7 cellular contexts compared by ENCODE assay signal in the genomic region with DNA sequence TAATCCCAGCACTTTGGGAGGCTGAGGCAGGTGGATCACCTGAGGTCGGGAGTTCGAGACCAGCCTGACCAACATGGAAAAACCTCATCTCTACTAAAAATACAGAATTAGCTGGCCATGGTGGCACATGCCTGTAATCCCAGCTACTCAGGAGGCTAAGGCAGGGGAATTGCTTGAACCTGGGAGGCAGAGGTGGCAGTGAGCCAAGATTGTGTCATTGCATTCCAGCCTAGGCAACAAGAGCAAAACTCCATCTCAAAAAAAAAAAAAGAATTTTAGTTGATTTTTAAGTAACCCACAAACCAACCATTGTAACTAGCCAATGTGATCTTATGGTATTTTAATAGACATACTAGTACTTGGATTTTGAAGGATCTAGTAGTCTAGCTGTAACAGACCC. TPM values are rescaled to one million over a fixed set of nuclear protein-coding genes. Genes with fewer than 3 reads are reported as not detected.
DNase-seq lines count a peak whose midpoint lies in the region; ATAC-seq and TF ChIP-seq lines count a peak whose summit lies in the region.
"Not testable (repeated sequence)": the region's sequence is repeated elsewhere in the genome, so short reads cannot be mapped to it uniquely, and the experiment has no call there.

No MANE protein-coding gene starts in this region.

- H3K27ac Mint-ChIP-seq in stimulated activated effector memory CD8-positive, alpha-beta T cell treated with anti-CD3 and anti-CD28 coated beads, Interleukin-12 subunit alpha, Interleukin-12 subunit beta, amount 100 ng/mL, for 72 hours = peak overlapping the region; percentile 23

- H3K9me3 ChIP-seq in SK-N-SH; adipocyte (ENCODE audit: control insufficient read depth, low read length); lung (ENCODE audit: control insufficient read depth in 2 of 2, insufficient read depth in 1 of 2, low read length in 1 of 2): not testable (repeated sequence)

- not testable (repeated sequence) for H3K9ac ChIP-seq in SK-N-SH; adipocyte (ENCODE audit: low read length)

- not testable (repeated sequence) for TF ChIP-seq CTCF in SK-N-SH (IDR thresholded peaks at IDR 0.05); cardiac fibroblast (IDR thresholded peaks at IDR 0.05; ENCODE audit: low read depth, low read length); lung (IDR thresholded peaks at IDR 0.05; ENCODE audit: control extremely low read depth, extremely low read depth)

- TF ChIP-seq RAD21 in SK-N-SH (IDR thresholded peaks at IDR 0.05; ENCODE audit: low read length) = not testable (repeated sequence)

- not testable (repeated sequence) for ATAC-seq in Right ventricle myocardium superior (ENCODE audit: poor library complexity); lung (ENCODE audit: insufficient read depth, low FRiP score); stimulated activated effector memory CD8-positive, alpha-beta T cell treated with anti-CD3 and anti-CD28 coated beads, Interleukin-12 subunit alpha, Interleukin-12 subunit beta, amount 100 ng/mL, for 72 hours

- H3K4me2 ChIP-seq in SK-N-SH = not testable (repeated sequence)

- not testable (repeated sequence) for H3K9me2 ChIP-seq in SK-N-SH

- peaks cover 94% of the 10 kb centered on the region for H3K79me2 ChIP-seq in SK-N-SH (ENCODE audit: insufficient read depth)

- CTCF ChIA-PET in SK-N-SH (lab: Yijun Ruan, JAX) = interaction anchor here (2.5 kb wide), 1 partner anchor 38 kb away, joined by 8 read pairs; no protein-coding TSS in a partner anchor

- not testable (repeated sequence) for H3K4me3 Mint-ChIP-seq in stimulated activated effector memory CD8-positive, alpha-beta T cell treated with anti-CD3 and anti-CD28 coated beads, Interleukin-12 subunit alpha, Interleukin-12 subunit beta, amount 100 ng/mL, for 72 hours

- not testable (repeated sequence) for H2AFZ ChIP-seq in SK-N-SH (ENCODE audit: low read depth)

- POLR2A ChIA-PET in SK-N-SH (lab: Yijun Ruan, JAX) = not testable (repeated sequence)

- peaks cover 72% of the 10 kb centered on the region for H4K20me1 ChIP-seq in SK-N-SH (ENCODE audit: insufficient read depth)

- H3K4me1 ChIP-seq in SK-N-SH (ENCODE audit: control insufficient read depth in 1 of 2, insufficient read depth in 2 of 2, low read depth in 1 of 2, low read length in 1 of 2) (peaks cover 13 to 19% of the 10 kb centered on the region in 2 experiments; a peak in 2 of 4 replicates), adipocyte (ENCODE audit: control insufficient read depth, insufficient read depth, low read length) (peaks cover 63% of the 10 kb centered on the region), lung (ENCODE audit: control insufficient read depth in 2 of 2, insufficient read depth in 2 of 2, low read length in 2 of 2) (peaks cover 20 to 54% of the 10 kb centered on the region in 2 donors)

- H3K36me3 Mint-ChIP-seq in stimulated activated effector memory CD8-positive, alpha-beta T cell treated with anti-CD3 and anti-CD28 coated beads, Interleukin-12 subunit alpha, Interleukin-12 subunit beta, amount 100 ng/mL, for 72 hours = peaks cover 88% of the 10 kb centered on the region

- 0 out of 4 replicates have a peak overlapping the region, but pooled peaks of 1 of the 2 experiments have one; percentile 9 for H3K27ac ChIP-seq in SK-N-SH (ENCODE audit: low read depth in 2 of 2, low read length in 1 of 2)
- H3K27ac ChIP-seq in lung (ENCODE audit: low read depth in 1 of 2, low read length in 1 of 2) = not testable (repeated sequence)

- H3K4me3 ChIP-seq in SK-N-SH (ENCODE audit: low read depth in 2 of 2, low read length in 1 of 2); adipocyte (ENCODE audit: low read length); cardiac fibroblast (replicated peaks in 1 of 2; ENCODE audit: low read depth in 2 of 2, low read length in 2 of 2); lung: not testable (repeated sequence)

- 100% methylated on average over 2 of the region's 2 CpGs for WGBS in SK-N-SH (ENCODE audit: low lambda C conversion rate)
- 98 to 100% methylated on average over 2 of the region's 2 CpGs for WGBS in lung, 2 donors

- H3K27me3 ChIP-seq in SK-N-SH (ENCODE audit: insufficient read depth); adipocyte (replicated peaks; ENCODE audit: control insufficient read depth, insufficient read depth, low read length); lung (ENCODE audit: control insufficient read depth, insufficient read depth): not testable (repeated sequence)

- DNase-seq in EL (peak; percentile 58), adipocyte (ENCODE audit: low read depth) (peak; percentile 57), cardiac fibroblast (ENCODE audit: low read depth in 2 of 2) (peak; percentile 34 to 68), Right ventricle myocardium superior (peak; percentile 48), lung (ENCODE audit: low spot score) (peak; percentile 64)
- DNase-seq in SK-N-SH; stimulated activated effector memory CD8-positive, alpha-beta T cell treated with anti-CD3 and anti-CD28 coated beads, Interleukin-12 subunit alpha, Interleukin-12 subunit beta, amount 100 ng/mL, for 72 hours (ENCODE audit: low spot score in 2 of 2): not testable (repeated sequence)

- intact Hi-C loops in Right ventricle myocardium superior (cut with DNase I) = not testable (repeated sequence)

- H3K36me3 ChIP-seq in SK-N-SH (replicated peaks in 1 of 2; ENCODE audit: control insufficient read depth in 1 of 2, insufficient read depth in 2 of 2, low read length in 1 of 2); lung (ENCODE audit: control insufficient read depth in 2 of 2, insufficient read depth in 2 of 2, low read length in 2 of 2): not testable (repeated sequence)
- peaks cover 16% of the 10 kb centered on the region for H3K36me3 ChIP-seq in adipocyte (ENCODE audit: control insufficient read depth, insufficient read depth, low read length, severe bottlenecking)

- not testable (repeated sequence) for H3K9me3 Mint-ChIP-seq in stimulated activated effector memory CD8-positive, alpha-beta T cell treated with anti-CD3 and anti-CD28 coated beads, Interleukin-12 subunit alpha, Interleukin-12 subunit beta, amount 100 ng/mL, for 72 hours

- not testable (repeated sequence) for TF ChIP-seq EP300 in SK-N-SH (IDR thresholded peaks at IDR 0.05; ENCODE audit: borderline replicate concordance in 1 of 2, low read depth in 1 of 2, low read length in 1 of 2)

- H3F3A ChIP-seq in SK-N-SH (replicated peaks; ENCODE audit: insufficient read depth) = peaks cover 35% of the 10 kb centered on the region

- H3K4me1 Mint-ChIP-seq in stimulated activated effector memory CD8-positive, alpha-beta T cell treated with anti-CD3 and anti-CD28 coated beads, Interleukin-12 subunit alpha, Interleukin-12 subunit beta, amount 100 ng/mL, for 72 hours = peaks cover 69% of the 10 kb centered on the region

TF ChIP-seq in SK-N-SH, 30 proteins besides CTCF, POLR2A, EP300 and RAD21:
- TF ChIP-seq NFIC (IDR thresholded peaks at IDR 0.05; ENCODE audit: borderline replicate concordance) = peak; percentile 51; the same call in 1 of the 2 replicates
TF ChIP-seq in SK-N-SH: peak in this region for 1; not testable (repeated sequence) for 29.

RNA-seq across cellular contexts. Expression of a gene that starts 27.9 kb away (rescaled TPM):
- polyA plus RNA-seq in SK-N-SH (2012; rRNA removed) = 35.7 and 38.7 TPM in 2 replicates
- 25.5 and 29.1 TPM in 2 replicates for polyA plus RNA-seq in SK-N-SH (2012; cell fraction: cytosol; rRNA removed)
- polyA plus RNA-seq in SK-N-SH (2012; cell fraction: nucleus; rRNA removed) = 90.7 and 99.3 TPM in 2 replicates
- total RNA-seq in Right ventricle myocardium superior = 127 TPM
- 100 to 1,000 TPM; 267 to 297 TPM for total RNA-seq in lung
- polyA plus RNA-seq in lung = 100 to 1,000 TPM in 1 of 2 donors, 10 to 100 TPM in 1; 69.9 to 211 TPM
